Comparison of ENCODE assay signal across 1 cellular context in genomic region chr10:93039721-93040120, GRCh38.
TF ChIP-seq lines count a peak whose summit lies in the region.

No MANE protein-coding gene starts in this region.

TF ChIP-seq in K562, 482 proteins besides CTCF, POLR2A, EP300 and RAD21 (continued from another document):
- TF ChIP-seq ARID3B (CRISPR knock-in tag; IDR thresholded peaks at IDR 0.05; ENCODE audit: borderline replicate concordance) (no peak), HNRNPLL (IDR thresholded peaks at IDR 0.05; ENCODE audit: low read depth, low read length, poor library complexity, severe bottlenecking) (no peak), MYC (IDR thresholded peaks at IDR 0.05; ENCODE audit: low read depth, low read length) (0 out of 2 replicates have a peak, but pooled peaks have one; percentile 21), MYC (CRISPR knock-in tag; IDR thresholded peaks at IDR 0.05; ENCODE audit: borderline replicate concordance, low read depth) (no peak), BACH1 (tag; IDR thresholded peaks at IDR 0.05) (no peak), SIN3A (IDR thresholded peaks at IDR 0.05; ENCODE audit: borderline replicate concordance in 2 of 2, control insufficient read depth in 1 of 2, low read depth in 2 of 2, low read length in 2 of 2) (no peak), SIRT6 (IDR thresholded peaks at IDR 0.05; ENCODE audit: low read depth, low read length) (no peak), TRIM25 (IDR thresholded peaks at IDR 0.05; ENCODE audit: borderline replicate concordance) (no peak), SMC3 (conservative IDR thresholded peaks at IDR 0.05; ENCODE audit: insufficient read depth, low read depth, low read length) (peak; percentile 40; the same call in 1 of the 2 replicates), NR1H2 (CRISPR knock-in tag; IDR thresholded peaks at IDR 0.05) (no peak), L3MBTL2 (IDR thresholded peaks at IDR 0.05) (0 out of 2 replicates have a peak, but pooled peaks have one; percentile 22), SPI1 (IDR thresholded peaks at IDR 0.05; ENCODE audit: borderline replicate concordance, low read depth, low read length) (peak; percentile 58), ZBTB40 (IDR thresholded peaks at IDR 0.05) (no peak), ZBTB40 (CRISPR knock-in tag; IDR thresholded peaks at IDR 0.05) (no peak), HDAC8 (tag; IDR thresholded peaks at IDR 0.05) (no peak), ATF3 (IDR thresholded peaks at IDR 0.05) (no peak), ATF3 (CRISPR knock-in tag; conservative IDR thresholded peaks at IDR 0.05) (no peak), ZNF316 (IDR thresholded peaks at IDR 0.05) (peak; percentile 29; the same call in 1 of the 2 replicates), IRF1 (CRISPR knock-in tag; IDR thresholded peaks at IDR 0.05; ENCODE audit: borderline replicate concordance) (no peak), RUNX1 (IDR thresholded peaks at IDR 0.05; ENCODE audit: low read depth) (no peak), NFXL1 (CRISPR knock-in tag; IDR thresholded peaks at IDR 0.05) (no peak), MXI1 (IDR thresholded peaks at IDR 0.05; ENCODE audit: low read depth, low read length) (no peak), BRD9 (IDR thresholded peaks at IDR 0.05; ENCODE audit: low read depth, partially characterized antibody) (peak; percentile 65), ARID2 (IDR thresholded peaks at IDR 0.05) (0 out of 2 replicates have a peak, but pooled peaks have one; percentile 53)
- TF ChIP-seq, protein P1, sequence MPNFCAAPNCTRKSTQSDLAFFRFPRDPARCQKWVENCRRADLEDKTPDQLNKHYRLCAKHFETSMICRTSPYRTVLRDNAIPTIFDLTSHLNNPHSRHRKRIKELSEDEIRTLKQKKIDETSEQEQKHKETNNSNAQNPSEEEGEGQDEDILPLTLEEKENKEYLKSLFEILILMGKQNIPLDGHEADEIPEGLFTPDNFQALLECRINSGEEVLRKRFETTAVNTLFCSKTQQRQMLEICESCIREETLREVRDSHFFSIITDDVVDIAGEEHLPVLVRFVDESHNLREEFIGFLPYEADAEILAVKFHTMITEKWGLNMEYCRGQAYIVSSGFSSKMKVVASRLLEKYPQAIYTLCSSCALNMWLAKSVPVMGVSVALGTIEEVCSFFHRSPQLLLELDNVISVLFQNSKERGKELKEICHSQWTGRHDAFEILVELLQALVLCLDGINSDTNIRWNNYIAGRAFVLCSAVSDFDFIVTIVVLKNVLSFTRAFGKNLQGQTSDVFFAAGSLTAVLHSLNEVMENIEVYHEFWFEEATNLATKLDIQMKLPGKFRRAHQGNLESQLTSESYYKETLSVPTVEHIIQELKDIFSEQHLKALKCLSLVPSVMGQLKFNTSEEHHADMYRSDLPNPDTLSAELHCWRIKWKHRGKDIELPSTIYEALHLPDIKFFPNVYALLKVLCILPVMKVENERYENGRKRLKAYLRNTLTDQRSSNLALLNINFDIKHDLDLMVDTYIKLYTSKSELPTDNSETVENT (CRISPR knock-in tag; IDR thresholded peaks at IDR 0.05): no peak
- TF ChIP-seq, protein P2, sequence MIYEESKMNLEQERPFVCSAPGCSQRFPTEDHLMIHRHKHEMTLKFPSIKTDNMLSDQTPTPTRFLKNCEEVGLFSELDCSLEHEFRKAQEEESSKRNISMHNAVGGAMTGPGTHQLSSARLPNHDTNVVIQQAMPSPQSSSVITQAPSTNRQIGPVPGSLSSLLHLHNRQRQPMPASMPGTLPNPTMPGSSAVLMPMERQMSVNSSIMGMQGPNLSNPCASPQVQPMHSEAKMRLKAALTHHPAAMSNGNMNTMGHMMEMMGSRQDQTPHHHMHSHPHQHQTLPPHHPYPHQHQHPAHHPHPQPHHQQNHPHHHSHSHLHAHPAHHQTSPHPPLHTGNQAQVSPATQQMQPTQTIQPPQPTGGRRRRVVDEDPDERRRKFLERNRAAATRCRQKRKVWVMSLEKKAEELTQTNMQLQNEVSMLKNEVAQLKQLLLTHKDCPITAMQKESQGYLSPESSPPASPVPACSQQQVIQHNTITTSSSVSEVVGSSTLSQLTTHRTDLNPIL (CRISPR knock-in tag; IDR thresholded peaks at IDR 0.05): no peak
